Comparison of ENCODE assay signal across 8 cellular contexts in genomic region chr19:17073869-17074627, GRCh38. TPM values are rescaled to one million over a fixed set of nuclear protein-coding genes. Genes with fewer than 3 reads are reported as not detected.
DNase-seq lines count a peak whose midpoint lies in the region; ATAC-seq and TF ChIP-seq lines count a peak whose summit lies in the region.

No MANE protein-coding gene starts in this region.

- peaks cover 66% of the 10 kb centered on the region for H3K79me2 ChIP-seq in SK-N-SH (ENCODE audit: insufficient read depth)

- H3K9me2 ChIP-seq in SK-N-SH, result no peaks in the 10 kb centered on the region

- POLR2A ChIA-PET in SK-N-SH (lab: Yijun Ruan, JAX), result interaction anchor here (1.1 kb wide), 1 partner anchor 142 kb away, joined by 3 read pairs; no protein-coding TSS in a partner anchor

- H3K27me3 Mint-ChIP-seq in natural killer cell treated with Interleukin-12 subunit alpha and Interleukin-12 subunit beta and Interleukin-15 and Interleukin-18, amount 100 ng/mL, for 72 hours, result no peaks in the 10 kb centered on the region

- peak overlapping the region; percentile 95 to 97 for H3K27ac Mint-ChIP-seq in natural killer cell treated with Interleukin-12 subunit alpha and Interleukin-12 subunit beta and Interleukin-15 and Interleukin-18, amount 100 ng/mL, for 72 hours

- DNase-seq in SK-N-SH, result no peak
- peak; percentile 23 for DNase-seq in NCI-H345 treated with DMSO at 0.1 percent for 48 hours (lab: John Stamatoyannopoulos, UW; ENCODE audit: unreplicated experiment)
- no peak for DNase-seq in choroid plexus epithelial cell (ENCODE audit: low read depth)
- no peak for DNase-seq in natural killer cell treated with Interleukin-12 subunit alpha and Interleukin-12 subunit beta and Interleukin-15 and Interleukin-18, amount 100 ng/mL, for 72 hours (ENCODE audit: low spot score)
- DNase-seq in medulla oblongata (ENCODE audit: extremely low spot score), result no peak
- DNase-seq in H4 (ENCODE audit: low spot score), result no peak

- peaks cover 10% of the 10 kb centered on the region for H3K36me3 Mint-ChIP-seq in natural killer cell treated with Interleukin-12 subunit alpha and Interleukin-12 subunit beta and Interleukin-15 and Interleukin-18, amount 100 ng/mL, for 72 hours

- no peaks in the 10 kb centered on the region for H3K36me3 ChIP-seq in SK-N-SH (replicated peaks in 1 of 2; ENCODE audit: control insufficient read depth in 1 of 2, insufficient read depth in 2 of 2, low read length in 1 of 2)

- 66% methylated on average over 16 of the region's 18 CpGs for WGBS in SK-N-SH (ENCODE audit: low lambda C conversion rate)

- CTCF ChIA-PET in SK-N-SH (lab: Yijun Ruan, JAX), result interaction anchor here (2.0 kb wide), 1 partner anchor 208 kb away, joined by 5 read pairs; the partner anchor contains the start of gene ANKLE1

- H3K9ac ChIP-seq in SK-N-SH, result peak overlapping the region; percentile 71

- peak overlapping the region; percentile 93 for H2AFZ ChIP-seq in SK-N-SH (ENCODE audit: low read depth)

- TF ChIP-seq CTCF in SK-N-SH (IDR thresholded peaks at IDR 0.05) (no peak), choroid plexus epithelial cell (conservative IDR thresholded peaks at IDR 0.05; ENCODE audit: low read depth, low read length) (no peak)

- no peak for TF ChIP-seq EP300 in SK-N-SH (IDR thresholded peaks at IDR 0.05; ENCODE audit: borderline replicate concordance in 1 of 2, low read depth in 1 of 2, low read length in 1 of 2)

- H3K4me2 ChIP-seq in SK-N-SH, result peak overlapping the region; percentile 84

- no peaks in the 10 kb centered on the region for H3K9me3 ChIP-seq in SK-N-SH

- ATAC-seq in SK-N-SH treated with all-trans-retinoic acid at 6 μM for 48 hours (no peak), GM19455 (IDR thresholded peaks at IDR 0.05; ENCODE audit: unreplicated experiment) (no peak)
- ATAC-seq in natural killer cell treated with Interleukin-12 subunit alpha and Interleukin-12 subunit beta and Interleukin-15 and Interleukin-18, amount 100 ng/mL, for 72 hours, result no peak

- peak overlapping the region; percentile 100 for H3K4me3 Mint-ChIP-seq in natural killer cell treated with Interleukin-12 subunit alpha and Interleukin-12 subunit beta and Interleukin-15 and Interleukin-18, amount 100 ng/mL, for 72 hours

- H3F3A ChIP-seq in SK-N-SH (replicated peaks; ENCODE audit: insufficient read depth), result peaks cover 9% of the 10 kb centered on the region

- H3K4me1 ChIP-seq in SK-N-SH (ENCODE audit: control insufficient read depth in 1 of 2, insufficient read depth in 2 of 2, low read depth in 1 of 2, low read length in 1 of 2), result peaks cover 15 to 28% of the 10 kb centered on the region in 2 experiments; a peak in 2 of 4 replicates

- peak overlapping the region; percentile 75 to 88 for H3K4me3 ChIP-seq in SK-N-SH (ENCODE audit: low read depth in 2 of 2, low read length in 1 of 2)
- H3K4me3 ChIP-seq in choroid plexus epithelial cell (ENCODE audit: low read depth, low read length), result peak overlapping the region; percentile 94

- H3K4me1 Mint-ChIP-seq in natural killer cell treated with Interleukin-12 subunit alpha and Interleukin-12 subunit beta and Interleukin-15 and Interleukin-18, amount 100 ng/mL, for 72 hours (ENCODE audit: low read depth in 2 of 2), result peaks cover 48 to 56% of the 10 kb centered on the region in 2 donors

- no peak for TF ChIP-seq RAD21 in SK-N-SH (IDR thresholded peaks at IDR 0.05; ENCODE audit: low read length)

- no peaks in the 10 kb centered on the region for H3K9me3 Mint-ChIP-seq in natural killer cell treated with Interleukin-12 subunit alpha and Interleukin-12 subunit beta and Interleukin-15 and Interleukin-18, amount 100 ng/mL, for 72 hours

- H3K27me3 ChIP-seq in SK-N-SH (ENCODE audit: insufficient read depth), result no peaks in the 10 kb centered on the region

- peaks cover 10% of the 10 kb centered on the region; the same call in 1 of the 2 replicates for H4K20me1 ChIP-seq in SK-N-SH (ENCODE audit: insufficient read depth)

- peak overlapping the region in 1 of 2 experiments; percentile 59; a peak in 1 of 4 replicates for H3K27ac ChIP-seq in SK-N-SH (ENCODE audit: low read depth in 2 of 2, low read length in 1 of 2)

TF ChIP-seq in SK-N-SH, 30 proteins besides CTCF, POLR2A, EP300 and RAD21:
- TF ChIP-seq GABPA (IDR thresholded peaks at IDR 0.05; ENCODE audit: low read depth), result no peak
- no peak for TF ChIP-seq USF1 (IDR thresholded peaks at IDR 0.05; ENCODE audit: borderline replicate concordance, low read depth)
- TF ChIP-seq PBX3 (IDR thresholded peaks at IDR 0.05), result no peak
- TF ChIP-seq GATA2 (CRISPR knock-in tag; IDR thresholded peaks at IDR 0.05), result no peak
- TF ChIP-seq RFX5 (IDR thresholded peaks at IDR 0.05; ENCODE audit: low read length), result no peak

TF ChIP-seq in SK-N-SH treated with all-trans-retinoic acid at 6 μM for 48 hours, 23 proteins besides CTCF, POLR2A, EP300 and RAD21:
- no peak for TF ChIP-seq PATZ1 (CRISPR knock-in tag; IDR thresholded peaks at IDR 0.05; ENCODE audit: borderline replicate concordance)
- TF ChIP-seq CREB5 (CRISPR knock-in tag; IDR thresholded peaks at IDR 0.05; ENCODE audit: low read depth), result no peak
- TF ChIP-seq SNAI2 (CRISPR knock-in tag; IDR thresholded peaks at IDR 0.05), result no peak

RNA-seq across cellular contexts. Expression of gene HAUS8, which starts 1.2 kb away (rescaled TPM):
- 7.4 and 9.6 TPM in 2 replicates for polyA plus RNA-seq in SK-N-SH (2012; rRNA removed)
- polyA plus RNA-seq in SK-N-SH (2012; cell fraction: cytosol; rRNA removed), result 7.0 and 8.5 TPM in 2 replicates
- polyA plus RNA-seq in SK-N-SH (2012; cell fraction: nucleus; rRNA removed), result 12.9 and 16.9 TPM in 2 replicates
- total RNA-seq in natural killer cell treated with Interleukin-12 subunit alpha and Interleukin-12 subunit beta and Interleukin-15 and Interleukin-18, amount 100 ng/mL, for 72 hours, result 10 to 100 TPM; 25.6 to 46.1 TPM
- total RNA-seq in H4 (2014; rRNA removed; shearing (Covaris generic)), result 10.6 and 22.8 TPM in 2 replicates

RNA-seq across cellular contexts. Expression of gene MYO9B, which starts 1.5 kb away (rescaled TPM):
- 28.4 and 37.6 TPM in 2 replicates for polyA plus RNA-seq in SK-N-SH (2012; rRNA removed)
- polyA plus RNA-seq in SK-N-SH (2012; cell fraction: cytosol; rRNA removed), result 15.1 and 22.1 TPM in 2 replicates
- 120 and 128 TPM in 2 replicates for polyA plus RNA-seq in SK-N-SH (2012; cell fraction: nucleus; rRNA removed)
- 100 to 1,000 TPM; 251 to 283 TPM for total RNA-seq in natural killer cell treated with Interleukin-12 subunit alpha and Interleukin-12 subunit beta and Interleukin-15 and Interleukin-18, amount 100 ng/mL, for 72 hours
- 15.1 and 21.0 TPM in 2 replicates for total RNA-seq in H4 (2014; rRNA removed; shearing (Covaris generic))

RNA-seq across cellular contexts. Expression of gene CPAMD8, which starts 47.4 kb away (rescaled TPM):
- 1.0 and 1.2 TPM in 2 replicates for polyA plus RNA-seq in SK-N-SH (2012; rRNA removed)
- polyA plus RNA-seq in SK-N-SH (2012; cell fraction: cytosol; rRNA removed), result 0.45 and 0.62 TPM in 2 replicates
- polyA plus RNA-seq in SK-N-SH (2012; cell fraction: nucleus; rRNA removed), result 2.9 and 3.4 TPM in 2 replicates
- total RNA-seq in natural killer cell treated with Interleukin-12 subunit alpha and Interleukin-12 subunit beta and Interleukin-15 and Interleukin-18, amount 100 ng/mL, for 72 hours, result under 1 TPM; 0.39 to 0.81 TPM
- not detected in 2 replicates for total RNA-seq in H4 (2014; rRNA removed; shearing (Covaris generic))

Comparison
In these comparisons a context has a peak if more than half of its experiments do, and no peak if none do; other contexts are left out.
1. RNA of gene MYO9B, which starts 1.5 kb away (total RNA-seq): 251 to 283 TPM in natural killer cell treated with Interleukin-12 subunit alpha and Interleukin-12 subunit beta and Interleukin-15 and Interleukin-18, amount 100 ng/mL, for 72 hours; 15.1 to 21.0 TPM in H4; every median in the first group is over 10 times any median in the second.